8 cellular contexts compared by ENCODE assay signal in the genomic region with DNA sequence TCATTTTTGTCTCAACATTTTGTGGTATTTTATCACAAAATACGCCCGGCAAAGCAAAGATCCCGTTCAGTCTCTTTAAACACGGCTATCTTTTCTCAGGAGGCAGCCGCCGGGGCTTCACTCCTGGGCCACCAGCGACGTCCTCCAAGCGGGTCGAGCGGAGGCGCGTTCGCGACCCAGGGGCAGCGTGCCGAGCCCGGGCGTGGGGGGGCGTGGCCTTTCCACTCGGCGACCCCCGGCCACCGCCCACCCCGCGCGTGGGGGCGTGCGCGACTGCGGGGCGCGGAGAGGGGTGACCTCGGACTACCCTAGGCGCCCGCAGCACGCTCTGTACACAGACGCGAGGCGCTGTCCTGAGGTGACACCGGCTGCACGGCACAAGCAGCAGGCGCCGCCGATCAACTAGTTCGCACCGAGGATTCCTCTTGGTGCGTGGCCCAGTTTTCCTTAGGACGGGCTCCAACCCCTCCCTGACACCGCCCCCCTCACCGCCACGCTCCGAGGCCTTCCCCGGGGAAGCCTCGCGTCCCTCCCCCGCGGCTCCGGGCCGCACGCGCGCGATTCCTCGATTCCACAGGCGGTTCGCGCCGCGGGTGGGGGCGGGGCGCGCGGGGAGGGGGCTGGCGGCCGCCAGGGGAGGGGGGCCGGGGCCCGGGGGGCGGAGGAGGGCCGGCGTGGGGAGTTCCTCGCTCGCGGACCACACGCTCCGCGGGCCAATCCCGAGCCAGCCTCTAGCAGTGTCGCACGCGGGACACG. TPM values are rescaled to one million over a fixed set of nuclear protein-coding genes. Genes with fewer than 3 reads are reported as not detected.
DNase-seq lines count a peak whose midpoint lies in the region; ATAC-seq and TF ChIP-seq lines count a peak whose summit lies in the region.

No MANE protein-coding gene starts in this region.

- H4K20me1 ChIP-seq in PC-9 (ENCODE audit: insufficient read depth) (no peaks in the 10 kb centered on the region; the same call in 1 of the 2 replicates), osteoblast (ENCODE audit: insufficient read depth, low read length) (peaks cover 9% of the 10 kb centered on the region)

- TF ChIP-seq CTCF in AG10803 (conservative IDR thresholded peaks at IDR 0.05; ENCODE audit: low read length) = no peak
- TF ChIP-seq CTCF in PC-9 (conservative IDR thresholded peaks at IDR 0.05) = no peak
- TF ChIP-seq CTCF in osteoblast (IDR thresholded peaks at IDR 0.05; ENCODE audit: extremely low read depth, low read depth, low read length) = no peak
- no peak for TF ChIP-seq CTCF in uterus (IDR thresholded peaks at IDR 0.05)

- POLR2A ChIA-PET in PC-9 (lab: Charles Lee; ENCODE audit: unreplicated experiment) = interaction anchor here (0.6 kb wide), 1 partner anchor 918 kb away, joined by 3 read pairs; no protein-coding TSS in a partner anchor

- H2AFZ ChIP-seq in PC-9 (peak overlapping the region; percentile 74), osteoblast (ENCODE audit: low read length) (peak overlapping the region; percentile 79)

- H3K27me3 ChIP-seq in PC-9 (ENCODE audit: insufficient read depth, low read depth) (no peaks in the 10 kb centered on the region), osteoblast (ENCODE audit: insufficient read depth, low read length) (no peaks in the 10 kb centered on the region), uterus (no peaks in the 10 kb centered on the region)

- peaks cover 4% of the 10 kb centered on the region for H3K36me3 Mint-ChIP-seq in activated naive CD4-positive, alpha-beta T cell treated with anti-CD3 and anti-CD28 coated beads, Interleukin-2, amount 50 U/mL, for 24 hours

- H3K4me3 ChIP-seq in AG10803 (ENCODE audit: low read length) (peak overlapping the region; percentile 83), PC-9 (peak overlapping the region; percentile 93), osteoblast (ENCODE audit: insufficient read depth, low read length) (peak overlapping the region; percentile 98), uterus (peak overlapping the region; percentile 78 to 87)

- H3K9me3 ChIP-seq in PC-9 (ENCODE audit: insufficient read depth, low read depth) (no peaks in the 10 kb centered on the region), osteoblast (ENCODE audit: low read depth, low read length) (no peaks in the 10 kb centered on the region), uterus (no peaks in the 10 kb centered on the region)

- CTCF ChIA-PET in PC-9 (lab: Charles Lee) = no interaction called here

- peaks cover 10% of the 10 kb centered on the region for H3K4me1 Mint-ChIP-seq in activated naive CD4-positive, alpha-beta T cell treated with anti-CD3 and anti-CD28 coated beads, Interleukin-2, amount 50 U/mL, for 24 hours

- H3K4me1 ChIP-seq in PC-9 (replicated peaks; ENCODE audit: insufficient read depth) (peaks cover 27% of the 10 kb centered on the region), osteoblast (ENCODE audit: insufficient read depth, low read length) (peaks cover 10% of the 10 kb centered on the region), uterus (no peaks in the 10 kb centered on the region)

- no peaks in the 10 kb centered on the region for H3K9me3 Mint-ChIP-seq in activated naive CD4-positive, alpha-beta T cell treated with anti-CD3 and anti-CD28 coated beads, Interleukin-2, amount 50 U/mL, for 24 hours

- TF ChIP-seq POLR2A in uterus (IDR thresholded peaks at IDR 0.05) = no peak

- no peaks in the 10 kb centered on the region for H3K27me3 Mint-ChIP-seq in activated naive CD4-positive, alpha-beta T cell treated with anti-CD3 and anti-CD28 coated beads, Interleukin-2, amount 50 U/mL, for 24 hours

- DNase-seq in AG10803 (ENCODE audit: low read depth) (peak; percentile 82), PC-9 (peak; percentile 64 to 68), glomerular visceral epithelial cell (ENCODE audit: extremely low spot score) (peak; percentile 74), osteoblast (ENCODE audit: insufficient read length, low spot score, missing footprints) (peak; percentile 92), uterus (peak; percentile 82 to 83)

- ATAC-seq in GM19025 (IDR thresholded peaks at IDR 0.05; ENCODE audit: low read depth, unreplicated experiment) (peak; percentile 14), HG03460 (IDR thresholded peaks at IDR 0.05; ENCODE audit: unreplicated experiment) (peak; percentile 16)

- peak overlapping the region; percentile 72 for H3K4me2 ChIP-seq in PC-9
- peak overlapping the region; percentile 84 for H3K4me2 ChIP-seq in osteoblast (ENCODE audit: insufficient read depth, low read length)

- BruUV-seq in PC-9 (replicated peaks; lab: Mats Ljungman, UMichigan) = no TSS peak

- peaks cover 33% of the 10 kb centered on the region for H3F3A ChIP-seq in PC-9 (ENCODE audit: insufficient read depth, low read depth)

- H3K9me2 ChIP-seq in PC-9 (ENCODE audit: insufficient read depth) = no peaks in the 10 kb centered on the region

- H3K36me3 ChIP-seq in PC-9 (ENCODE audit: low read depth) (no peaks in the 10 kb centered on the region), osteoblast (ENCODE audit: insufficient read depth, low read length) (no peaks in the 10 kb centered on the region), uterus (no peaks in the 10 kb centered on the region)

- H3K4me3 Mint-ChIP-seq in activated naive CD4-positive, alpha-beta T cell treated with anti-CD3 and anti-CD28 coated beads, Interleukin-2, amount 50 U/mL, for 24 hours = peak overlapping the region; percentile 100

- intact Hi-C loops in PC-9 (cut with micrococcal nuclease; ENCODE audit: unreplicated experiment) = loop anchor here (1.0 to 5.0 kb wide), 8 partner anchors 182 to 974 kb away; no protein-coding TSS in a partner anchor
- intact Hi-C loops in uterus (cut with DNase I; ENCODE audit: low total_unique reads) = no loop called here

- peak overlapping the region; percentile 46 for H3K27ac Mint-ChIP-seq in activated naive CD4-positive, alpha-beta T cell treated with anti-CD3 and anti-CD28 coated beads, Interleukin-2, amount 50 U/mL, for 24 hours

- H3K27ac ChIP-seq in PC-9 = peak overlapping the region; percentile 56
- H3K27ac ChIP-seq in osteoblast (ENCODE audit: low read depth, low read length) = peak overlapping the region; percentile 90
- H3K27ac ChIP-seq in uterus = peak overlapping the region; percentile 92 to 93

- H3K79me2 ChIP-seq in PC-9 (ENCODE audit: low read depth) (peaks cover 32% of the 10 kb centered on the region), osteoblast (ENCODE audit: insufficient read depth, low read length) (peaks cover 30% of the 10 kb centered on the region)

RNA-seq across cellular contexts. Expression of a gene that starts 1.1 kb away (rescaled TPM):
- total RNA-seq in PC-9 (2021) (31.1 and 35.0 TPM in 2 replicates), osteoblast (8.5 and 10.5 TPM in 2 replicates), uterus (10 to 100 TPM in 2 of 4 donors, 1 to 10 TPM in 2; 2.6 to 15.8 (median 8.0) TPM)

Comparison
In these comparisons a context has a peak if more than half of its experiments do, and no peak if none do; other contexts are left out.
1. Peak in every context shown above with its lines: DNase-seq, ATAC-seq, H3K4me3 ChIP-seq and H3K27ac ChIP-seq.